Comparison of ENCODE assay signal across 8 cellular contexts in genomic region chr17:82213251-82214011, GRCh38. TPM values are rescaled to one million over a fixed set of nuclear protein-coding genes. Genes with fewer than 3 reads are reported as not detected.
A peak's percentile ranks its signal among the peaks of the same experiment; 100 is the strongest.
DNase-seq lines count a peak whose midpoint lies in the region; ATAC-seq and TF ChIP-seq lines count a peak whose summit lies in the region.

No MANE protein-coding gene starts in this region.

- H3K4me1 ChIP-seq in right cardiac atrium (ENCODE audit: control insufficient read depth, insufficient read depth, low read length), result no peaks in the 10 kb centered on the region

- H3K27ac ChIP-seq in right cardiac atrium (ENCODE audit: low read length), result no peak overlapping the region

- no peaks in the 10 kb centered on the region for H3K27me3 ChIP-seq in right cardiac atrium (ENCODE audit: control insufficient read depth, insufficient read depth)

- ATAC-seq in HG03565 (IDR thresholded peaks at IDR 0.05; ENCODE audit: unreplicated experiment) (peak; percentile 9), right cardiac atrium (peak; percentile 39 to 42)

- 0 out of 2 replicates have a peak, but pooled peaks have one; percentile 26 for TF ChIP-seq POLR2A in Raji (IDR thresholded peaks at IDR 0.05; ENCODE audit: insufficient read depth, low read depth, low read length)

- 6% methylated on average over 37 of the region's 37 CpGs for WGBS in right cardiac atrium

- peak overlapping the region; percentile 66 for H3K4me3 ChIP-seq in right cardiac atrium (ENCODE audit: low read length)

- intact Hi-C loops in right cardiac atrium (cut with DNase I), result no loop called here

- DNase-seq in activated gamma-delta T cell treated with Interleukin-2 at 50 U/mL for 16 hours (peak; percentile 45), activated gamma-delta T cell (lab: John Stamatoyannopoulos, UW) (no peak), anterior cingulate cortex (lab: John Stamatoyannopoulos, UW) (peak in 44 of 58 donors; percentile 20 to 73 (median 46)), right cardiac atrium (peak in 1 of 3 donors; percentile 68), putamen (ENCODE audit: low spot score) (peak; percentile 63), KG1 (lab: John Stamatoyannopoulos, UW) (no peak)

- H3K9me3 ChIP-seq in right cardiac atrium (ENCODE audit: control insufficient read depth, low read length), result no peaks in the 10 kb centered on the region

RNA-seq across cellular contexts. Expression of gene CCDC57, which starts 0.8 kb away (rescaled TPM):
- 10 to 100 TPM; 14.8 to 17.3 (median 16.5) TPM for total RNA-seq in right cardiac atrium
- polyA plus RNA-seq in right cardiac atrium, result 12.1 TPM

RNA-seq across cellular contexts. Expression of gene SLC16A3, which starts 15.4 kb away (rescaled TPM):
- 10 to 100 TPM; 13.6 to 23.7 (median 18.0) TPM for total RNA-seq in right cardiac atrium
- 18.8 TPM for polyA plus RNA-seq in right cardiac atrium

Comparison
In these comparisons a context has a peak if more than half of its experiments do, and no peak if none do; other contexts are left out.
1. DNase-seq: peak in activated gamma-delta T cell treated with Interleukin-2 at 50 U/mL for 16 hours (single experiment), anterior cingulate cortex (44 of 58) and putamen (single experiment); none in activated gamma-delta T cell (single experiment) and KG1 (single experiment).